ENCODE assay signal across 33 cellular contexts in genomic region chr10:48821111-48821510, GRCh38.
"Had no signal": no experiment of that assay in that cellular context is flagged by ENCODE, and none has a peak within 500 bp of the region (broad histone marks: within the 10 kb centered on the region; RNA-seq: fewer than 3 reads in every experiment).

No MANE protein-coding gene starts in this region.

- H3K4me1 Mint-ChIP-seq: activated naive CD4-positive, alpha-beta T cell treated with anti-CD3 and anti-CD28 coated beads, Interleukin-2, amount 50 U/mL, for 24 hours; central memory CD8-positive, alpha-beta T cell had no signal

- H3K27me3 ChIP-seq: ascending aorta had no signal

- H3K27me3 Mint-ChIP-seq: activated B cell treated with CpG ODN at 0.5 μM for 24 hours had no signal

- H3K4me1 ChIP-seq: ascending aorta had no signal

- H3K4me2 ChIP-seq: PC-9 had no signal

- H3K36me3 Mint-ChIP-seq: activated naive CD4-positive, alpha-beta T cell treated with anti-CD3 and anti-CD28 coated beads, Interleukin-2, amount 50 U/mL, for 24 hours had no signal

- H3K36me3 ChIP-seq: ascending aorta, cardiac muscle cell had no signal

- DNase-seq: activated B cell treated with CpG ODN at 0.5 μM for 24 hours; activated CD4-positive, alpha-beta T cell treated with anti-CD3 and anti-CD28 coated beads for 1 hour; activated CD4-positive, alpha-beta T cell treated with anti-CD3 and anti-CD28 coated beads for 48 hours; activated CD8-positive, alpha-beta T cell treated with anti-CD3 and anti-CD28 coated beads for 36 hours; activated gamma-delta T cell; activated naive CD4-positive, alpha-beta T cell treated with Interleukin-2 at 50 U/mL for 16 hours; activated naive CD8-positive, alpha-beta T cell treated with anti-CD3 and anti-CD28 coated beads, Interleukin-2, amount 10 ng/mL, durations not matched to agents 7 days and 5 days; activated T-cell treated with anti-CD3 and anti-CD28 coated beads, Interleukin-2, amount 50 U/mL, for 24 hours; amygdala; Kasumi-1; KG1; MM.1S; NCI-H1105; NCI-H1417 treated with DMSO at 0.1 percent for 48 hours; NCI-H1694 treated with DMSO at 0.1 percent for 48 hours; NCI-H2029 treated with DMSO at 0.1 percent for 48 hours; NCI-H226; NCI-H446 treated with DMSO at 0.1 percent for 48 hours; NCI-H524; PC-9; Right ventricle myocardium superior; SW 1271; T-helper 1 cell; T-helper 2 cell; T-helper 9 cell had no signal

- H3K9me3 ChIP-seq: ascending aorta had no signal

- H2AFZ ChIP-seq: PC-9 had no signal

- H3K4me3 Mint-ChIP-seq: activated B cell treated with CpG ODN at 0.5 μM for 24 hours; activated CD8-positive, alpha-beta T cell treated with anti-CD3 and anti-CD28 coated beads for 36 hours; activated naive CD4-positive, alpha-beta T cell treated with anti-CD3 and anti-CD28 coated beads, Interleukin-2, amount 50 U/mL, for 24 hours; activated T-cell treated with anti-CD3 and anti-CD28 coated beads, Interleukin-2, amount 50 U/mL, for 24 hours; central memory CD8-positive, alpha-beta T cell had no signal

- H3K27ac Mint-ChIP-seq: activated CD8-positive, alpha-beta T cell treated with anti-CD3 and anti-CD28 coated beads for 36 hours; activated naive CD4-positive, alpha-beta T cell treated with anti-CD3 and anti-CD28 coated beads, Interleukin-2, amount 50 U/mL, for 24 hours; activated T-cell treated with anti-CD3 and anti-CD28 coated beads, Interleukin-2, amount 50 U/mL, for 24 hours; activated T-helper 2 cell treated with anti-CD3 and anti-CD28 coated beads, Interferon-gamma antibody, Interleukin-2, Interleukin-4, amounts not matched to agents 10 μg/mL and 5 μg/mL and 100 μg/mL, durations not matched to agents 14 hours and 24 hours and 36 hours had no signal

- H3K4me3 ChIP-seq: ascending aorta, cardiac muscle cell, PC-9 had no signal

- H3K9me3 Mint-ChIP-seq: activated B cell treated with CpG ODN at 0.5 μM for 24 hours; activated CD8-positive, alpha-beta T cell treated with anti-CD3 and anti-CD28 coated beads for 36 hours; activated naive CD4-positive, alpha-beta T cell treated with anti-CD3 and anti-CD28 coated beads, Interleukin-2, amount 50 U/mL, for 24 hours; activated naive CD8-positive, alpha-beta T cell treated with anti-CD3 and anti-CD28 coated beads, Interleukin-2, amount 10 ng/mL, durations not matched to agents 7 days and 5 days; activated T-cell treated with anti-CD3 and anti-CD28 coated beads, Interleukin-2, amount 50 U/mL, for 24 hours; activated T-helper 2 cell treated with anti-CD3 and anti-CD28 coated beads, Interferon-gamma antibody, Interleukin-2, Interleukin-4, amounts not matched to agents 10 μg/mL and 5 μg/mL and 100 μg/mL, durations not matched to agents 14 hours and 24 hours and 36 hours; central memory CD8-positive, alpha-beta T cell had no signal

- FAIRE-seq: RCC 7860 had no signal

- H3K27ac ChIP-seq: ascending aorta, cardiac muscle cell, PC-9, RWPE1, VCaP had no signal
